Comparison of ENCODE assay signal across 1 cellular context in the genomic region with DNA sequence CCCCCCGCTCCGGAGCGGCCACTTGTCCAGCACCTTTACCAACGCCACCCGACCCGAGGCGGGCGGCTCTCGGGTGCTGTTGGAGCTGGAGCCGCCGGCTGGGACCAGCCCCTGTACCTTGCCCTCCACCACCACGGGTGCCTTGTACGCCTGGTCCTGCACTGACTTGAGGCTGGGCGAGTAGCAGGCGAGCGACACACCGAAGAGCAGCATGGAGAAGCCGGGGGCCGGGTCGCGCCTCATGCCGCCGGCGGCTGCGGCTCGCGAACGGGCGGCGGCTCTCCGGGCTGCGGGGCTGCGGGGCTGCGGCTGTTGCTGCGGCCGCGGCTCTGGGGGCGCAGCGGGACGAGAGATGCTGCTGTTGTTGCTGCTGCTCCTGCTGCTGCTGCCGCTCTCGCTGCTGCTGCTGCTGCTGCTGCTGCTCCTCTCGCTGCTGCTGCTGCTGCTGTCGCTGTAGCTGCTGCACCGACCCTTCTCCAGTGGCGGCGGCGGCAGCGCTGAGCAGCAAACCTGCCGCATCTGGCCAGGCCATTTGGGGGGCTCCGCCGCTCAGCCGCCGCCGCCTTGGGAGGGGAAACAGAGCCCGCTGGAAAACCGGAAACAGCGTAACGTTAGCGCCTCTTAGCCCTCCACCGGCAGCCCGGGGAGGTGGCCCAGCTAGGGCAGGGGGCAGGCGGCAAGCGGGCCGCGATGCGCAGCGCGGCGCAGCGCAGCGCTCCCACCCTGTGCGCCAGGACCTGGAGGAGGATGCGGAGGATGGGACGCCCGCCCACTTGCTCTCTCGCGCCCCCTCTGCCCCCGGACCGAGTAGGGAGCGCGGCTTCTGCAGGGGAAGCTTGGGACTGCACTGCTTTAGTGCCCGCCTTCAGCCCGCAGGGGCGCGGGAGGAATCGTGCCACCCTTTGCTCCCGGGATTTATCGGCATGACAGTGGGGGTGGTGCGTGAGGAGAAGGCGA.
TF ChIP-seq lines count a peak whose summit lies in the region.

Gene NRG2 (minus strand): TSS at position 749 of the 957 bp plus-strand sequence.

TF ChIP-seq in SK-N-SH treated with all-trans-retinoic acid at 6 μM for 48 hours, 23 proteins besides CTCF, POLR2A, EP300 and RAD21 (continued from another document):
- TF ChIP-seq, protein P1, sequence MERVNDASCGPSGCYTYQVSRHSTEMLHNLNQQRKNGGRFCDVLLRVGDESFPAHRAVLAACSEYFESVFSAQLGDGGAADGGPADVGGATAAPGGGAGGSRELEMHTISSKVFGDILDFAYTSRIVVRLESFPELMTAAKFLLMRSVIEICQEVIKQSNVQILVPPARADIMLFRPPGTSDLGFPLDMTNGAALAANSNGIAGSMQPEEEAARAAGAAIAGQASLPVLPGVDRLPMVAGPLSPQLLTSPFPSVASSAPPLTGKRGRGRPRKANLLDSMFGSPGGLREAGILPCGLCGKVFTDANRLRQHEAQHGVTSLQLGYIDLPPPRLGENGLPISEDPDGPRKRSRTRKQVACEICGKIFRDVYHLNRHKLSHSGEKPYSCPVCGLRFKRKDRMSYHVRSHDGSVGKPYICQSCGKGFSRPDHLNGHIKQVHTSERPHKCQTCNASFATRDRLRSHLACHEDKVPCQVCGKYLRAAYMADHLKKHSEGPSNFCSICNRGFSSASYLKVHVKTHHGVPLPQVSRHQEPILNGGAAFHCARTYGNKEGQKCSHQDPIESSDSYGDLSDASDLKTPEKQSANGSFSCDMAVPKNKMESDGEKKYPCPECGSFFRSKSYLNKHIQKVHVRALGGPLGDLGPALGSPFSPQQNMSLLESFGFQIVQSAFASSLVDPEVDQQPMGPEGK (CRISPR knock-in tag; IDR thresholded peaks at IDR 0.05; ENCODE audit: borderline replicate concordance): no peak
- TF ChIP-seq PPARA (CRISPR knock-in tag; IDR thresholded peaks at IDR 0.05; ENCODE audit: borderline replicate concordance) (no peak), POU6F1 (CRISPR knock-in tag; IDR thresholded peaks at IDR 0.05; ENCODE audit: borderline replicate concordance, low read depth) (no peak), CSRNP3 (CRISPR knock-in tag; IDR thresholded peaks at IDR 0.05) (no peak), ZFP30 (CRISPR knock-in tag; IDR thresholded peaks at IDR 0.05) (no peak)
